In the genomic region with DNA sequence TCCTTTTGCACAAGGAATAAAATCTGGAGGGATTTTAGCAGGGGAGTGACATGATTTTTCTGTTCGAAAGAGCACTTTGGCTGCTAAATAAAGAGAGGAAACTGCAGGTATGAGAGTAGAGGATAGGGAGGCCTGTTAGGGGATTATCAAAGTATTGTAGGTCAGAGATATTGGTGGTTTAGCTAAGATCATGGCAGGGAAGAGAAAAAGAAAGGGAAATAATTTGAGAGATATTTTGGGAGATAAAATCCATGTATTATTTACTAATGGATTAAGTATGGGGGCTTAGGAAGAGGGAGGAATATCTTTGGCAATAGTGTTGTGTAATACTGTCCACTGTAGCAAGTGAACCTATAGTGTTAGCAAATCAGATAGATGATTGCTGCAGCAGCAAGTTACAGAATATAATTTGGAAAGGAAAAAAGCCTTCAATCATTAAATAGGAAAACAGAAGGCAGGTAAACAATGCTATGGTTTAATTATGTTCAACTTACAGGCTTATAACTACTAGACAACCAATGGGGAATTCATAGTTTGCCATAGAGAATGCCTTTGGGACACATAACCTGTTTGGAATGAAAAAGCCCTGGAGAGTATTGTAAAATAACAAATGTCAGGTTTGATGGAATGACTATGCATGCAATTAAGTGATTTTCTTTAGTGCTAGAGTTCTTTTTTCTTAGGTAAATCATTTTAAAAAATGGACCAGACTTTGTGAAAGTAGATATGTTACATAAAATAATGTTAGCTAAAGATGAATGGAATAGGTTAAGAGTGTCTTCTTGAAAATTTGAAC, we compare ENCODE assay signal across 12 cellular contexts. TPM values are rescaled to one million over a fixed set of nuclear protein-coding genes. Genes with fewer than 3 reads are reported as not detected.
A peak's percentile ranks its signal among the peaks of the same experiment; 100 is the strongest.
DNase-seq lines count a peak whose midpoint lies in the region; ATAC-seq and TF ChIP-seq lines count a peak whose summit lies in the region.
"Had no signal": no experiment of that assay in that cellular context is flagged by ENCODE, and none has a peak within 500 bp of the region (broad histone marks: within the 10 kb centered on the region; RNA-seq: fewer than 3 reads in every experiment).

No MANE protein-coding gene starts in this region.

- no peaks in the 10 kb centered on the region for H3K9me2 ChIP-seq in GM23338 (ENCODE audit: insufficient read depth)

- peak; percentile 15 for DNase-seq in AG10803 (ENCODE audit: low read depth)
- DNase-seq in GM23338 (ENCODE audit: low spot score), result no peak
- DNase-seq in lower lobe of right lung, result no peak
- DNase-seq in effector CD8-positive, alpha-beta T cell (lab: John Stamatoyannopoulos, UW), result no peak
- DNase-seq in GM20000 (ENCODE audit: low spot score), result no peak
- DNase-seq in GM19238 (ENCODE audit: insufficient read length, low spot score), result no peak
- DNase-seq: activated CD4-positive, alpha-beta T cell treated with anti-CD3 and anti-CD28 coated beads, Interleukin-2, amount 50 U/mL, for 48 hours; activated effector memory CD4-positive, alpha-beta T cell treated with Interleukin-2 at 50 U/mL for 16 hours; islet precursor cell; stimulated activated CD4-positive, alpha-beta T cell treated with anti-CD3 and anti-CD28 coated beads, Interleukin-12 subunit alpha, Interleukin-12 subunit beta, amount 100 ng/mL, for 4 hours had no signal

- intact Hi-C loops in lower lobe of right lung (cut with DNase I), result no loop called here

- H3K4me1 ChIP-seq in GM23338 (ENCODE audit: insufficient read depth) (no peaks in the 10 kb centered on the region; the same call in 1 of the 2 replicates), lower lobe of right lung (peaks cover 50% of the 10 kb centered on the region)

- H3K27me3 Mint-ChIP-seq in GM23338 (ENCODE audit: insufficient read depth, low read depth, poor library complexity), result no peaks in the 10 kb centered on the region

- H3K9me3 Mint-ChIP-seq in GM23338, result peaks cover 5% of the 10 kb centered on the region

- no peak overlapping the region for H2AFZ ChIP-seq in GM23338

- no peak overlapping the region for H3K4me2 ChIP-seq in GM23338

- H3K4me3 Mint-ChIP-seq in GM23338, result no peak overlapping the region

- peak overlapping the region; percentile 13 for H3K27ac Mint-ChIP-seq in GM23338

- peaks cover 32% of the 10 kb centered on the region for H3K4me1 Mint-ChIP-seq in GM23338

- peaks cover 94% of the 10 kb centered on the region for H3K79me2 ChIP-seq in GM23338 (replicated peaks; ENCODE audit: insufficient read depth)

- ATAC-seq in GM23338, result no peak
- ATAC-seq in lower lobe of right lung, result peak in 1 of 2 donors; percentile 41
- ATAC-seq in HG02885 (IDR thresholded peaks at IDR 0.05; ENCODE audit: poor library complexity, unreplicated experiment), result no peak

- H3K36me3 Mint-ChIP-seq in GM23338 (ENCODE audit: low read depth), result peaks cover 13% of the 10 kb centered on the region; the same call in 2 of the 3 replicates

- no peaks in the 10 kb centered on the region for H3K36me3 ChIP-seq in GM23338 (ENCODE audit: insufficient read depth)
- H3K36me3 ChIP-seq in lower lobe of right lung, result no peaks in the 10 kb centered on the region

- H3K27me3 ChIP-seq in GM23338 (ENCODE audit: insufficient read depth) (no peaks in the 10 kb centered on the region), lower lobe of right lung (ENCODE audit: low read depth) (no peaks in the 10 kb centered on the region)

- no peak for TF ChIP-seq CTCF in AG10803 (conservative IDR thresholded peaks at IDR 0.05; ENCODE audit: low read length)
- TF ChIP-seq CTCF in GM23338 (conservative IDR thresholded peaks at IDR 0.05; ENCODE audit: low read depth in 2 of 2), result no peak
- no peak for TF ChIP-seq CTCF in VCaP (conservative IDR thresholded peaks at IDR 0.05)
- no peak for TF ChIP-seq CTCF in lower lobe of right lung (IDR thresholded peaks at IDR 0.05)
- TF ChIP-seq CTCF in GM20000 (IDR thresholded peaks at IDR 0.05; ENCODE audit: extremely low read depth, missing control alignments), result no peak

- peaks cover 21% of the 10 kb centered on the region for H4K20me1 ChIP-seq in GM23338 (replicated peaks; ENCODE audit: insufficient read depth)

- H3K9me3 ChIP-seq in lower lobe of right lung, result no peaks in the 10 kb centered on the region

- H3K4me3 ChIP-seq in AG10803 (ENCODE audit: low read length) (no peak overlapping the region), GM23338 (no peak overlapping the region), lower lobe of right lung (no peak overlapping the region)

- no peaks in the 10 kb centered on the region for H3F3A ChIP-seq in GM23338 (replicated peaks; ENCODE audit: low read depth)

- H3K27ac ChIP-seq in GM23338 (ENCODE audit: low read depth), result no peak overlapping the region
- H3K27ac ChIP-seq in VCaP, result peak overlapping the region; percentile 65
- peak overlapping the region; percentile 7 for H3K27ac ChIP-seq in lower lobe of right lung

TF ChIP-seq in GM23338, 12 proteins besides CTCF, POLR2A, EP300 and RAD21:
- TF ChIP-seq EZH2 (IDR thresholded peaks at IDR 0.05; ENCODE audit: low read depth, unreplicated experiment) (no peak), ZNF114 (CRISPR knock-in tag; IDR thresholded peaks at IDR 0.05) (no peak), STAT1 (IDR thresholded peaks at IDR 0.05; ENCODE audit: unreplicated experiment) (no peak)
- TF ChIP-seq, protein P1, sequence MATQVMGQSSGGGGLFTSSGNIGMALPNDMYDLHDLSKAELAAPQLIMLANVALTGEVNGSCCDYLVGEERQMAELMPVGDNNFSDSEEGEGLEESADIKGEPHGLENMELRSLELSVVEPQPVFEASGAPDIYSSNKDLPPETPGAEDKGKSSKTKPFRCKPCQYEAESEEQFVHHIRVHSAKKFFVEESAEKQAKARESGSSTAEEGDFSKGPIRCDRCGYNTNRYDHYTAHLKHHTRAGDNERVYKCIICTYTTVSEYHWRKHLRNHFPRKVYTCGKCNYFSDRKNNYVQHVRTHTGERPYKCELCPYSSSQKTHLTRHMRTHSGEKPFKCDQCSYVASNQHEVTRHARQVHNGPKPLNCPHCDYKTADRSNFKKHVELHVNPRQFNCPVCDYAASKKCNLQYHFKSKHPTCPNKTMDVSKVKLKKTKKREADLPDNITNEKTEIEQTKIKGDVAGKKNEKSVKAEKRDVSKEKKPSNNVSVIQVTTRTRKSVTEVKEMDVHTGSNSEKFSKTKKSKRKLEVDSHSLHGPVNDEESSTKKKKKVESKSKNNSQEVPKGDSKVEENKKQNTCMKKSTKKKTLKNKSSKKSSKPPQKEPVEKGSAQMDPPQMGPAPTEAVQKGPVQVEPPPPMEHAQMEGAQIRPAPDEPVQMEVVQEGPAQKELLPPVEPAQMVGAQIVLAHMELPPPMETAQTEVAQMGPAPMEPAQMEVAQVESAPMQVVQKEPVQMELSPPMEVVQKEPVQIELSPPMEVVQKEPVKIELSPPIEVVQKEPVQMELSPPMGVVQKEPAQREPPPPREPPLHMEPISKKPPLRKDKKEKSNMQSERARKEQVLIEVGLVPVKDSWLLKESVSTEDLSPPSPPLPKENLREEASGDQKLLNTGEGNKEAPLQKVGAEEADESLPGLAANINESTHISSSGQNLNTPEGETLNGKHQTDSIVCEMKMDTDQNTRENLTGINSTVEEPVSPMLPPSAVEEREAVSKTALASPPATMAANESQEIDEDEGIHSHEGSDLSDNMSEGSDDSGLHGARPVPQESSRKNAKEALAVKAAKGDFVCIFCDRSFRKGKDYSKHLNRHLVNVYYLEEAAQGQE (IDR thresholded peaks at IDR 0.05; ENCODE audit: unreplicated experiment), result no peak

RNA-seq across cellular contexts. Expression of gene ADIPOR2, which starts 50.5 kb away (rescaled TPM):
- total RNA-seq in GM23338 (2014; rRNA removed; shearing (Covaris generic)), result 36.2 and 36.3 TPM in 2 replicates
- 11.4 and 11.7 TPM in 2 replicates for polyA plus RNA-seq in GM23338 (2016; fragmentation: Nextera tagmentation; extraction: Ambion mirVana)
- 83.8 TPM for total RNA-seq in lower lobe of right lung
